18 cellular contexts compared by ENCODE assay signal in the genomic region with DNA sequence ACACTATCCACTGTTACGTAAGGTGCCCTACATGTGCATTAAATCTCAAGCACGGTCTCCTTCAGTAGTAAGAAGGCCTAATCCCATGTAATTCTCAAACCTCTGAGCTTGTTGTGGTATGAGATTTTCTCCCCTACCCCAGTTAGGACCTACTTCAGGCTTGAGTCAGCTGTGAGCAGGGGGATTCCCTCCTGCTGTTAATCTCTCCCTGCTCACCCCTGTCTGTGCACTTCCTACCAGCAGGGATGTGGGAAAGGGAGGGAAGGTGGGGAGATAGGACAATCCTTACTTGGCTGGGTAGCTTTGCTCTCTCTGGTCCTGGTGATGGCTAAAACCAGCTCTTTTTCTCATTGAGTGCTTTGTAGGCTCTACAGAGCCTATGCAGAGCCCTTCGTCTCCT.
"Had no signal": no experiment of that assay in that cellular context is flagged by ENCODE, and none has a peak within 500 bp of the region (broad histone marks: within the 10 kb centered on the region; RNA-seq: fewer than 3 reads in every experiment).

No MANE protein-coding gene starts in this region.

- ATAC-seq: activated CD4-positive, alpha-beta T cell treated with anti-CD3 and anti-CD28 coated beads for 36 hours; activated CD8-positive, alpha-beta T cell treated with anti-CD3 and anti-CD28 coated beads for 36 hours; activated T-cell treated with anti-CD3 and anti-CD28 coated beads, Interleukin-2, amount 50 U/mL, for 72 hours; left lobe of liver; pancreas; T-cell had no signal

- H3K9me3 ChIP-seq: esophagus muscularis mucosa, heart left ventricle, pancreas, tibial artery had no signal

- H3K27me3 ChIP-seq: esophagus muscularis mucosa, heart left ventricle, pancreas, tibial artery had no signal

- DNase-seq: activated CD4-positive, alpha-beta T cell treated with anti-CD3 and anti-CD28 coated beads for 36 hours; activated CD8-positive, alpha-beta memory T cell treated with anti-CD3 and anti-CD28 coated beads, Interleukin-2, amount 50 U/mL, for 4 hours; activated CD8-positive, alpha-beta T cell treated with anti-CD3 and anti-CD28 coated beads for 36 hours; activated T-cell treated with anti-CD3 and anti-CD28 coated beads, Interleukin-2, amount 50 U/mL, for 72 hours; dorsolateral prefrontal cortex; heart left ventricle; pancreas; stimulated activated CD4-positive, alpha-beta T cell treated with anti-CD3 and anti-CD28 coated beads, Interleukin-15, amount 100 ng/mL, for 24 hours; stimulated activated CD4-positive, alpha-beta T cell treated with anti-CD3 and anti-CD28 coated beads, Interleukin-4, amount 100 ng/mL, for 24 hours; T-cell; T1000; tibial artery had no signal

- H3K27ac ChIP-seq: dorsolateral prefrontal cortex, esophagus muscularis mucosa, heart left ventricle, pancreas, tibial artery, VCaP had no signal

- H3K36me3 ChIP-seq: esophagus muscularis mucosa, heart left ventricle, pancreas, tibial artery had no signal

- FAIRE-seq: astrocyte, endometrium, islet of Langerhans, pancreas had no signal

- H3K4me3 ChIP-seq: dorsolateral prefrontal cortex, esophagus muscularis mucosa, heart left ventricle, pancreas, tibial artery had no signal
